ENCODE assay signal across 8 cellular contexts in the genomic region with DNA sequence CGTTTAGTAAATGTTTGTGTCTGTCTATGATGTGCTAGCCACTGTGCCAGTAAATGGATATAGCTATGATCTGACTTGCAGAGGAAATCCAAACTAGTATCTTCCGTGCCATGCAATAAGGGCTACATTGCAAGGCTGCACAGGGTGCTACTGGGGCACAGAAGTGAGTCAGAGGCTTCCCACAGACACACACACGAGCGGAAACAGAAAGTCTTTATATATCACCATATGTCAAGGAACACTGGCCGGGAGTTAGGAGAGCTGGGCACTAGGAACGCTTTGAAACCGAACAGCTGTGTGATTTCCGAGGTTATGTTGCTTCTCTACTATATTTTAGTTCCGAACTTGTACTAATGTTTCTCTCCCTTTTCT. TPM values are rescaled to one million over a fixed set of nuclear protein-coding genes. Genes with fewer than 3 reads are reported as not detected.
A peak's percentile ranks its signal among the peaks of the same experiment; 100 is the strongest.
DNase-seq lines count a peak whose midpoint lies in the region; TF ChIP-seq lines count a peak whose summit lies in the region.
"Not testable (repeated sequence)": the region's sequence is repeated elsewhere in the genome, so short reads cannot be mapped to it uniquely, and the experiment has no call there.

No MANE protein-coding gene starts in this region.

- H3K4me3 Mint-ChIP-seq in activated T-helper 2 cell treated with anti-CD3 and anti-CD28 coated beads, Interferon-gamma antibody, Interleukin-2, Interleukin-4, amounts not matched to agents 10 μg/mL and 5 μg/mL and 100 μg/mL, durations not matched to agents 14 hours and 24 hours and 36 hours (ENCODE audit: low read depth): peak overlapping the region; percentile 92

- not testable (repeated sequence) for TF ChIP-seq CTCF in dorsolateral prefrontal cortex (IDR thresholded peaks at IDR 0.05 in 54 of 56, conservative IDR thresholded peaks at IDR 0.05 in 2 of 56; ENCODE audit: low read depth in 1 of 56, partially characterized antibody in 56 of 56); osteoblast (IDR thresholded peaks at IDR 0.05; ENCODE audit: extremely low read depth, low read depth, low read length)

- intact Hi-C loops in activated T-helper 2 cell treated with anti-CD3 and anti-CD28 coated beads, Interferon-gamma antibody, Interleukin-2, Interleukin-4, amounts not matched to agents 10 μg/mL and 5 μg/mL and 100 μg/mL, durations not matched to agents 14 hours and 24 hours and 36 hours (cut with micrococcal nuclease): loop anchor here (1.0 kb wide), 1 partner anchor 15 kb away; a partner anchor contains a TSS
- intact Hi-C loops in dorsolateral prefrontal cortex (cut with DNase I): loop anchor here in 1 of 2 donors (10.0 kb wide), 1 partner anchor 85 kb away; a partner anchor contains a TSS

- peak overlapping the region; percentile 98 for H2AFZ ChIP-seq in osteoblast (ENCODE audit: low read length)

- H3K9ac ChIP-seq in BLaER1 treated with 17β-estradiol and CSF1 and Interleukin-3, amounts not matched to agents 10 nM and 100 nM: peak overlapping the region; percentile 85 to 96 (median 92)
- peak overlapping the region; percentile 99 for H3K9ac ChIP-seq in HUES6 (ENCODE audit: low read length)
- peak overlapping the region; percentile 83 for H3K9ac ChIP-seq in SK-N-MC (ENCODE audit: insufficient read length)

- peak overlapping the region; percentile 96 for H3K27ac Mint-ChIP-seq in activated T-helper 2 cell treated with anti-CD3 and anti-CD28 coated beads, Interferon-gamma antibody, Interleukin-2, Interleukin-4, amounts not matched to agents 10 μg/mL and 5 μg/mL and 100 μg/mL, durations not matched to agents 14 hours and 24 hours and 36 hours

- DNase-seq in SK-N-MC (ENCODE audit: low read depth, low spot score); osteoblast (ENCODE audit: insufficient read length, low spot score, missing footprints): not testable (repeated sequence)
- peak; percentile 30 for DNase-seq in activated T-helper 2 cell treated with anti-CD3 and anti-CD28 coated beads, Interferon-gamma antibody, Interleukin-2, Interleukin-4, amounts not matched to agents 10 μg/mL and 5 μg/mL and 100 μg/mL, durations not matched to agents 14 hours and 24 hours and 36 hours (ENCODE audit: low spot score)
- DNase-seq in dorsolateral prefrontal cortex: peak in 1 of 10 donors; percentile 33
- peak; percentile 20 to 41 for DNase-seq in stimulated activated CD8-positive, alpha-beta memory T cell treated with anti-CD3 and anti-CD28 coated beads, Interleukin-7, amount 100 ng/mL, for 4 hours (ENCODE audit: low read depth in 2 of 2)

- H3K79me2 ChIP-seq in osteoblast (ENCODE audit: insufficient read depth, low read length): peaks cover 39% of the 10 kb centered on the region

- H3K4me1 ChIP-seq in BLaER1 treated with 17β-estradiol and CSF1 and Interleukin-3, amounts not matched to agents 10 nM and 100 nM: peaks cover 12 to 39% (median 22%) of the 10 kb centered on the region in 10 experiments
- not testable (repeated sequence) for H3K4me1 ChIP-seq in HUES6 (ENCODE audit: control insufficient read depth, insufficient read depth, low read length); osteoblast (ENCODE audit: insufficient read depth, low read length)

- peaks cover 27% of the 10 kb centered on the region for H3K36me3 Mint-ChIP-seq in activated T-helper 2 cell treated with anti-CD3 and anti-CD28 coated beads, Interferon-gamma antibody, Interleukin-2, Interleukin-4, amounts not matched to agents 10 μg/mL and 5 μg/mL and 100 μg/mL, durations not matched to agents 14 hours and 24 hours and 36 hours (ENCODE audit: low read depth)

- peaks cover 0 to 11% (median 6%) of the 10 kb centered on the region in 11 experiments; a peak in 12 of 22 replicates for H4K20me1 ChIP-seq in BLaER1 treated with 17β-estradiol and CSF1 and Interleukin-3, amounts not matched to agents 10 nM and 100 nM
- not testable (repeated sequence) for H4K20me1 ChIP-seq in osteoblast (ENCODE audit: insufficient read depth, low read length)

- peaks cover 49 to 72% (median 65%) of the 10 kb centered on the region in 11 experiments for H3K36me3 ChIP-seq in BLaER1 treated with 17β-estradiol and CSF1 and Interleukin-3, amounts not matched to agents 10 nM and 100 nM
- peaks cover 41% of the 10 kb centered on the region for H3K36me3 ChIP-seq in HUES6 (ENCODE audit: control insufficient read depth, insufficient read depth, low read length)
- not testable (repeated sequence) for H3K36me3 ChIP-seq in SK-N-MC (ENCODE audit: insufficient read depth, low read length)
- H3K36me3 ChIP-seq in osteoblast (ENCODE audit: insufficient read depth, low read length): peaks cover 32% of the 10 kb centered on the region

- H3K4me2 ChIP-seq in BLaER1 treated with 17β-estradiol and CSF1 and Interleukin-3, amounts not matched to agents 10 nM and 100 nM: peak overlapping the region; percentile 60 to 95 (median 88)
- peak overlapping the region; percentile 83 for H3K4me2 ChIP-seq in osteoblast (ENCODE audit: insufficient read depth, low read length)

- not testable (repeated sequence) for H3K9me3 Mint-ChIP-seq in activated T-helper 2 cell treated with anti-CD3 and anti-CD28 coated beads, Interferon-gamma antibody, Interleukin-2, Interleukin-4, amounts not matched to agents 10 μg/mL and 5 μg/mL and 100 μg/mL, durations not matched to agents 14 hours and 24 hours and 36 hours

- peak overlapping the region; percentile 64 to 95 (median 78) for H3K4me3 ChIP-seq in BLaER1 treated with 17β-estradiol and CSF1 and Interleukin-3, amounts not matched to agents 10 nM and 100 nM
- H3K4me3 ChIP-seq in HUES6 (ENCODE audit: low read depth, low read length) (peak overlapping the region; percentile 100), SK-N-MC (peak overlapping the region; percentile 86), dorsolateral prefrontal cortex (peak overlapping the region; percentile 54 to 98 (median 83)), iPS-18c (ENCODE audit: insufficient read depth, low read depth, low read length) (peak overlapping the region; percentile 100), osteoblast (ENCODE audit: insufficient read depth, low read length) (peak overlapping the region; percentile 98)

- not testable (repeated sequence) for H3K9me3 ChIP-seq in BLaER1 treated with 17β-estradiol and CSF1 and Interleukin-3, amounts not matched to agents 10 nM and 100 nM (replicated peaks in 1 of 11); HUES6 (ENCODE audit: control insufficient read depth, insufficient read depth, low read depth, low read length); SK-N-MC (ENCODE audit: low read depth, low read length); iPS-18c (ENCODE audit: control insufficient read depth, insufficient read depth, low read length); osteoblast (ENCODE audit: low read depth, low read length)

- H3K27ac ChIP-seq in BLaER1 treated with 17β-estradiol and CSF1 and Interleukin-3, amounts not matched to agents 10 nM and 100 nM: peak overlapping the region; percentile 83 to 95 (median 88)
- H3K27ac ChIP-seq in HUES6 (ENCODE audit: low read depth, low read length); SK-N-MC: not testable (repeated sequence)
- peak overlapping the region in 56 of 59 donors; percentile 28 to 97 (median 85) for H3K27ac ChIP-seq in dorsolateral prefrontal cortex
- peak overlapping the region; percentile 93 for H3K27ac ChIP-seq in osteoblast (ENCODE audit: low read depth, low read length)

- H3K4me1 Mint-ChIP-seq in activated T-helper 2 cell treated with anti-CD3 and anti-CD28 coated beads, Interferon-gamma antibody, Interleukin-2, Interleukin-4, amounts not matched to agents 10 μg/mL and 5 μg/mL and 100 μg/mL, durations not matched to agents 14 hours and 24 hours and 36 hours (ENCODE audit: low read depth): peaks cover 14% of the 10 kb centered on the region

- H3K27me3 Mint-ChIP-seq in activated T-helper 2 cell treated with anti-CD3 and anti-CD28 coated beads, Interferon-gamma antibody, Interleukin-2, Interleukin-4, amounts not matched to agents 10 μg/mL and 5 μg/mL and 100 μg/mL, durations not matched to agents 14 hours and 24 hours and 36 hours (ENCODE audit: low read depth): not testable (repeated sequence)

- not testable (repeated sequence) for H3K27me3 ChIP-seq in BLaER1 treated with 17β-estradiol and CSF1 and Interleukin-3, amounts not matched to agents 10 nM and 100 nM; HUES6 (ENCODE audit: control insufficient read depth, insufficient read depth, low read length); dorsolateral prefrontal cortex; osteoblast (ENCODE audit: insufficient read depth, low read length)

RNA-seq across cellular contexts. Expression of a gene that starts 14.4 kb away (rescaled TPM):
- total RNA-seq in activated T-helper 2 cell treated with anti-CD3 and anti-CD28 coated beads, Interferon-gamma antibody, Interleukin-2, Interleukin-4, amounts not matched to agents 10 μg/mL and 5 μg/mL and 100 μg/mL, durations not matched to agents 14 hours and 24 hours and 36 hours: 119 TPM in 2 replicates
- total RNA-seq in dorsolateral prefrontal cortex (10 to 100 TPM; 55.3 to 85.9 (median 67.1) TPM), osteoblast (28.3 and 28.6 TPM in 2 replicates)

RNA-seq across cellular contexts. Expression of a gene that starts 31.9 kb away (rescaled TPM):
- total RNA-seq in activated T-helper 2 cell treated with anti-CD3 and anti-CD28 coated beads, Interferon-gamma antibody, Interleukin-2, Interleukin-4, amounts not matched to agents 10 μg/mL and 5 μg/mL and 100 μg/mL, durations not matched to agents 14 hours and 24 hours and 36 hours: 18.2 and 18.8 TPM in 2 replicates
- 10 to 100 TPM in 90 of 120 experiments, 1 to 10 TPM in 30; 5.2 to 20.2 (median 11.8) TPM for total RNA-seq in dorsolateral prefrontal cortex
- total RNA-seq in osteoblast: 3.5 and 4.0 TPM in 2 replicates

RNA-seq across cellular contexts. Expression of a gene that starts 52.1 kb away (rescaled TPM):
- total RNA-seq in activated T-helper 2 cell treated with anti-CD3 and anti-CD28 coated beads, Interferon-gamma antibody, Interleukin-2, Interleukin-4, amounts not matched to agents 10 μg/mL and 5 μg/mL and 100 μg/mL, durations not matched to agents 14 hours and 24 hours and 36 hours: 33.0 and 35.2 TPM in 2 replicates
- total RNA-seq in dorsolateral prefrontal cortex (10 to 100 TPM; 10.3 to 24.7 (median 16.6) TPM), osteoblast (11.2 and 12.7 TPM in 2 replicates)

RNA-seq across cellular contexts. Expression of a gene that starts 55.6 kb away (rescaled TPM):
- total RNA-seq in activated T-helper 2 cell treated with anti-CD3 and anti-CD28 coated beads, Interferon-gamma antibody, Interleukin-2, Interleukin-4, amounts not matched to agents 10 μg/mL and 5 μg/mL and 100 μg/mL, durations not matched to agents 14 hours and 24 hours and 36 hours: 50.0 and 55.3 TPM in 2 replicates
- total RNA-seq in dorsolateral prefrontal cortex: 100 to 1,000 TPM in 114 of 120 experiments, 10 to 100 TPM in 6; 83.0 to 208 (median 131) TPM
- 63.1 and 76.7 TPM in 2 replicates for total RNA-seq in osteoblast
